In the genomic region with DNA sequence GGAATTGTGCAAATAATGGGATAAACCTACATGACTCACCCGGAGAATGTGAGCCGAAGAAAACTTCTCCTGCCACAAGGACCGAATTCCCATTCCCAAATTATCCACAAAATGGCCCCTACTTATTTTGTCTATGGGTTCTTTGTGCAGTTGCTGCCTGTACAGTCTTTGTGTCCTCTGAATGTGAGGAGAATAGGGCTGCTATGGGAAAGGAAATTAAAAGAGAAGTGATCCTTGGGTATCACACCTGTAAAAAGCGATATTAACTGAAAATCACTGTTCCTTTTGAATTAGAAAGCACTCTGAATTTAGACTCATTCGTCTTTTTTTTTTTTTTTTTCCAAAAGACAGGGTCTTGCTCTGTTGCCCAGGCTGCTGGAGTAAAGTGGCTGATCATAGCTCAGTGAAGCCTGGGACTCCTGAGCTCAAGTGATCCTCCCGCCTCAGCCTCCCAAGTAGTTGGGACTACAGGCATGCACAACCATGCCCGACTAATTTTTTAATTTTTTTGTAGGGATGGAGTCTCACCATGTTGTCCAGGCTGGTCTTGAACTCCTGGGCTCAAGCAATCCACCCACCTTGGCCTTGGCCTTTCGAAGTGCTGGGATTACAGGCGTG, we compare ENCODE assay signal across 8 cellular contexts. TPM values are rescaled to one million over a fixed set of nuclear protein-coding genes. Genes with fewer than 3 reads are reported as not detected.
A peak's percentile ranks its signal among the peaks of the same experiment; 100 is the strongest.
DNase-seq lines count a peak whose midpoint lies in the region; ATAC-seq and TF ChIP-seq lines count a peak whose summit lies in the region.

No MANE protein-coding gene starts in this region.

- no peaks in the 10 kb centered on the region for H3K9me3 Mint-ChIP-seq in CD8-positive, alpha-beta memory T cell

- peaks cover 59% of the 10 kb centered on the region for H3K79me2 ChIP-seq in OCI-LY3 (ENCODE audit: low read length)
- H3K79me2 ChIP-seq in parathyroid adenoma, result peaks cover 13% of the 10 kb centered on the region

- H3K9me3 ChIP-seq in CD8-positive, alpha-beta memory T cell (ENCODE audit: low read length), result no peaks in the 10 kb centered on the region
- H3K9me3 ChIP-seq in OCI-LY3 (ENCODE audit: insufficient read depth, low read length) (no peaks in the 10 kb centered on the region), parathyroid adenoma (ENCODE audit: control insufficient read depth, low read length) (no peaks in the 10 kb centered on the region)

- no peaks in the 10 kb centered on the region for H4K20me1 ChIP-seq in OCI-LY3 (ENCODE audit: insufficient read depth, low read length)

- H3K27me3 Mint-ChIP-seq in CD8-positive, alpha-beta memory T cell, result no peaks in the 10 kb centered on the region

- H3K4me1 Mint-ChIP-seq in CD8-positive, alpha-beta memory T cell, result peaks cover 30 to 40% (median 34%) of the 10 kb centered on the region in 3 donors

- H3K27ac ChIP-seq in CD8-positive, alpha-beta memory T cell (ENCODE audit: low read depth, low read length), result peak overlapping the region; percentile 69
- peak overlapping the region; percentile 97 for H3K27ac ChIP-seq in OCI-LY3 (ENCODE audit: low read length)
- H3K27ac ChIP-seq in parathyroid adenoma, result peak overlapping the region; percentile 90

- H3K27ac Mint-ChIP-seq in CD8-positive, alpha-beta memory T cell, result peak overlapping the region; percentile 33 to 100 (median 94)

- CTCF ChIA-PET in CD8-positive, alpha-beta memory T cell (lab: Charles Lee), result interaction anchor here (1.7 to 2.9 kb wide), 2 partner anchors 42 to 46 kb away, joined by 5 to 23 read pairs; a partner anchor contains a TSS

- ATAC-seq in HG03025 (IDR thresholded peaks at IDR 0.05; ENCODE audit: low FRiP score, unreplicated experiment), result no peak

- H3K36me3 ChIP-seq in CD8-positive, alpha-beta memory T cell (ENCODE audit: insufficient read depth, low read length), result no peaks in the 10 kb centered on the region
- H3K36me3 ChIP-seq in OCI-LY3 (replicated peaks; ENCODE audit: low read depth, low read length), result peaks cover 4% of the 10 kb centered on the region
- H3K36me3 ChIP-seq in parathyroid adenoma (ENCODE audit: control insufficient read depth, insufficient read depth, low read length), result no peaks in the 10 kb centered on the region

- H3K4me2 ChIP-seq in OCI-LY3 (ENCODE audit: low read length), result peak overlapping the region; percentile 99
- peak overlapping the region; percentile 65 for H3K4me2 ChIP-seq in parathyroid adenoma (ENCODE audit: low read length)

- DNase-seq in CD8-positive, alpha-beta memory T cell, result no peak
- no peak for DNase-seq in epithelial cell of esophagus (ENCODE audit: low read depth)
- DNase-seq in hepatic stellate cell (ENCODE audit: low spot score), result no peak
- DNase-seq in KBM-7, result no peak
- no peak for DNase-seq in activated effector memory CD4-positive, alpha-beta T cell treated with anti-CD3 and anti-CD28 coated beads, Interleukin-2, amount 50 U/mL, for 16 hours

- peaks cover 23% of the 10 kb centered on the region for H3K4me1 ChIP-seq in CD8-positive, alpha-beta memory T cell (ENCODE audit: insufficient read depth, low read length)
- H3K4me1 ChIP-seq in OCI-LY3 (ENCODE audit: low read length) (peaks cover 46% of the 10 kb centered on the region), parathyroid adenoma (peaks cover 24% of the 10 kb centered on the region)

- POLR2A ChIA-PET in CD8-positive, alpha-beta memory T cell (lab: Charles Lee), result interaction anchor here (1.1 to 1.7 kb wide), 3 partner anchors 29 to 45 kb away, joined by 4 to 7 read pairs (median 5); a partner anchor contains a TSS

- TF ChIP-seq CTCF in OCI-LY3 (IDR thresholded peaks at IDR 0.05; ENCODE audit: low read depth, low read length) (no peak), epithelial cell of esophagus (IDR thresholded peaks at IDR 0.05; ENCODE audit: insufficient read depth, low read depth, low read length, missing control alignments) (no peak), parathyroid adenoma (IDR thresholded peaks at IDR 0.05) (no peak)

- H3K36me3 Mint-ChIP-seq in CD8-positive, alpha-beta memory T cell, result peaks cover 0 to 1% (median 0%) of the 10 kb centered on the region in 3 donors

- peak overlapping the region; percentile 70 to 91 (median 81) for H3K4me3 Mint-ChIP-seq in CD8-positive, alpha-beta memory T cell

- in situ Hi-C loops in KBM-7 (cut with MboI; ENCODE audit: low pct_unique_long_range_greater_than_20kb, low sequenced_read_pairs), result no loop called here

- no peak overlapping the region for H2AFZ ChIP-seq in OCI-LY3 (ENCODE audit: low read depth, low read length)
- peak overlapping the region; percentile 86 for H2AFZ ChIP-seq in parathyroid adenoma

- H3K9ac ChIP-seq in OCI-LY3 (ENCODE audit: low read length) (peak overlapping the region; percentile 95), parathyroid adenoma (no peak overlapping the region)

- H3K27me3 ChIP-seq in CD8-positive, alpha-beta memory T cell (ENCODE audit: insufficient read depth, low read length, poor library complexity, severe bottlenecking), result no peaks in the 10 kb centered on the region
- H3K27me3 ChIP-seq in OCI-LY3 (ENCODE audit: low read depth, low read length), result no peaks in the 10 kb centered on the region
- H3K27me3 ChIP-seq in parathyroid adenoma (ENCODE audit: control insufficient read depth, insufficient read depth, low read length), result no peaks in the 10 kb centered on the region

- H3K4me3 ChIP-seq in CD8-positive, alpha-beta memory T cell (ENCODE audit: low read length), result peak overlapping the region; percentile 49
- H3K4me3 ChIP-seq in OCI-LY3 (ENCODE audit: low read length), result peak overlapping the region; percentile 76
- peak overlapping the region; percentile 41 for H3K4me3 ChIP-seq in epithelial cell of esophagus (ENCODE audit: low read length)
- peak overlapping the region; percentile 23 for H3K4me3 ChIP-seq in parathyroid adenoma (ENCODE audit: low read depth, low read length)

RNA-seq across cellular contexts. Expression of a gene that starts 45.4 kb away (rescaled TPM):
- 10 to 100 TPM; 17.4 to 21.8 TPM for total RNA-seq in CD8-positive, alpha-beta memory T cell
- 57.4 TPM for polyA plus RNA-seq in CD8-positive, alpha-beta memory T cell

RNA-seq across cellular contexts. Expression of a gene that starts 47.5 kb away (rescaled TPM):
- total RNA-seq in CD8-positive, alpha-beta memory T cell, result 1 to 10 TPM in 1 of 2 experiments, under 1 TPM in 1; 0.79 to 1.0 TPM
- polyA plus RNA-seq in CD8-positive, alpha-beta memory T cell, result not detected

Comparison
In these comparisons a context has a peak if more than half of its experiments do, and no peak if none do; other contexts are left out.
1. H3K4me3 ChIP-seq: peak in every context shown above with its lines; median percentile 76 in OCI-LY3; 49 in CD8-positive, alpha-beta memory T cell; 41 in epithelial cell of esophagus; 23 in parathyroid adenoma.